12 cellular contexts compared by ENCODE assay signal in genomic region chr5:144040615-144041394, GRCh38.
"Had no signal": no experiment of that assay in that cellular context is flagged by ENCODE, and none has a peak within 500 bp of the region (broad histone marks: within the 10 kb centered on the region; RNA-seq: fewer than 3 reads in every experiment).

No MANE protein-coding gene starts in this region.

- H3K27ac Mint-ChIP-seq: activated naive CD8-positive, alpha-beta T cell treated with anti-CD3 and anti-CD28 coated beads for 36 hours; progenitor cell of endocrine pancreas; stimulated activated naive CD8-positive, alpha-beta T cell treated with anti-CD3 and anti-CD28 coated beads, Interleukin-15, Interleukin-2, amounts not matched to agents 100 ng/mL and 50 ng/mL, for 24 hours had no signal

- H3K9me3 Mint-ChIP-seq: activated naive CD8-positive, alpha-beta T cell treated with anti-CD3 and anti-CD28 coated beads for 36 hours; nephron; stimulated activated naive CD8-positive, alpha-beta T cell treated with anti-CD3 and anti-CD28 coated beads, Interleukin-15, Interleukin-2, amounts not matched to agents 100 ng/mL and 50 ng/mL, for 24 hours had no signal

- H3K36me3 Mint-ChIP-seq: activated naive CD8-positive, alpha-beta T cell treated with anti-CD3 and anti-CD28 coated beads for 36 hours had no signal

- DNase-seq: activated CD4-positive, alpha-beta T cell treated with anti-CD3 and anti-CD28 coated beads, Interleukin-2, amount 50 U/mL, for 1 hour; activated CD8-positive, alpha-beta memory T cell treated with anti-CD3 and anti-CD28 coated beads for 24 hours; activated gamma-delta T cell treated with Interleukin-2 at 50 U/mL for 16 hours; activated naive CD8-positive, alpha-beta T cell treated with anti-CD3 and anti-CD28 coated beads for 36 hours; anterior cingulate cortex; occipital lobe; small intestine; upper lobe of right lung had no signal

- H3K4me3 Mint-ChIP-seq: activated naive CD8-positive, alpha-beta T cell treated with anti-CD3 and anti-CD28 coated beads for 36 hours; nephron; stimulated activated naive CD8-positive, alpha-beta T cell treated with anti-CD3 and anti-CD28 coated beads, Interleukin-15, Interleukin-2, amounts not matched to agents 100 ng/mL and 50 ng/mL, for 24 hours had no signal

- H3K4me1 Mint-ChIP-seq: activated naive CD8-positive, alpha-beta T cell treated with anti-CD3 and anti-CD28 coated beads for 36 hours had no signal

- ATAC-seq: left lobe of liver, upper lobe of right lung had no signal
